In the genomic region with DNA sequence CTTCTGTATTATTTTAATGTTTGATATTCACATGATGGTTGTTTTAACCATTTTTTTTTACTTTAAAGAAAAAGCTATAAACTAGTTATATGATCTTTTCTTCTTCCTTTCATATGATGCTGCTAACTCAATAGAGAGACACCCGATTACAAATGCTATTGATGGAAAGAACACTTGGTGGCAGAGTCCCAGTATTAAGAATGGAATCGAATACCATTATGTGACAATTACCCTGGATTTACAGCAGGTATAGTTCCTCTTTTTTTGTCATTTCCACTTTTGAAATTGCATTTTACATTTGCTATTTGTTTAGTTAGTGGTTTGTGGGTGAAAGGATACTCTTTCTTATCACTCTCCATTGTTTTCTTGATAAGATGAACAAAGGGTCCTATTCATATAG, we compare ENCODE assay signal across 24 cellular contexts.
DNase-seq lines count a peak whose midpoint lies in the region; ATAC-seq and TF ChIP-seq lines count a peak whose summit lies in the region.
"Had no signal": no experiment of that assay in that cellular context is flagged by ENCODE, and none has a peak within 500 bp of the region (broad histone marks: within the 10 kb centered on the region; RNA-seq: fewer than 3 reads in every experiment).

No MANE protein-coding gene starts in this region.

- H3K27ac ChIP-seq in dorsolateral prefrontal cortex = peak overlapping the region in 35 of 59 donors; percentile 0 to 74 (median 36)
- H3K27ac ChIP-seq: C4-2B, RWPE1 had no signal

- TF ChIP-seq CTCF in dorsolateral prefrontal cortex (IDR thresholded peaks at IDR 0.05 in 54 of 56, conservative IDR thresholded peaks at IDR 0.05 in 2 of 56; ENCODE audit: low read depth in 1 of 56, partially characterized antibody in 56 of 56) = peak in 33 of 56 donors; percentile 9 to 58 (median 28)

- H3K27me3 ChIP-seq in dorsolateral prefrontal cortex = no peaks in the 10 kb centered on the region

- peak; percentile 79 for DNase-seq in NCI-H146 treated with DMSO at 0.1 percent for 48 hours (lab: John Stamatoyannopoulos, UW; ENCODE audit: unreplicated experiment)
- DNase-seq in dorsolateral prefrontal cortex = no peak
- peak; percentile 27 for DNase-seq in midbrain (lab: John Stamatoyannopoulos, UW)
- DNase-seq in stimulated activated CD4-positive, alpha-beta T cell treated with anti-CD3 and anti-CD28 coated beads, Interleukin-15, amount 100 ng/mL, for 24 hours = no peak
- DNase-seq in activated T-cell treated with anti-CD3 and anti-CD28 coated beads, Interleukin-2, amount 50 U/mL, for 72 hours = no peak
- DNase-seq: CD8-positive, alpha-beta memory T cell; DMS 273 treated with DMSO at 0.1 percent for 48 hours; DMS79; EL; GDM1; Kasumi-1; NCI-H1092 treated with DMSO at 0.1 percent for 48 hours; NCI-H1436; NCI-H1930; NCI-H2107; NCI-H526 treated with DMSO at 0.1 percent for 48 hours; SHP77 had no signal

- H3K36me3 Mint-ChIP-seq in activated T-cell treated with anti-CD3 and anti-CD28 coated beads, Interleukin-2, amount 50 U/mL, for 72 hours (ENCODE audit: insufficient read depth in 2 of 2) = no peaks in the 10 kb centered on the region
- H3K36me3 Mint-ChIP-seq: CD8-positive, alpha-beta memory T cell had no signal

- peak overlapping the region in 51 of 59 donors; percentile 2 to 59 (median 36) for H3K4me3 ChIP-seq in dorsolateral prefrontal cortex
- H3K4me3 ChIP-seq: K562 had no signal

- no peak overlapping the region for H3K27ac Mint-ChIP-seq in activated T-cell treated with anti-CD3 and anti-CD28 coated beads, Interleukin-2, amount 50 U/mL, for 72 hours
- H3K27ac Mint-ChIP-seq: B cell; CD8-positive, alpha-beta memory T cell had no signal

- H3K4me3 Mint-ChIP-seq in activated T-cell treated with anti-CD3 and anti-CD28 coated beads, Interleukin-2, amount 50 U/mL, for 72 hours = no peak overlapping the region
- H3K4me3 Mint-ChIP-seq: B cell; CD8-positive, alpha-beta memory T cell had no signal

- H3K27me3 Mint-ChIP-seq in activated T-cell treated with anti-CD3 and anti-CD28 coated beads, Interleukin-2, amount 50 U/mL, for 72 hours (ENCODE audit: low read depth) = peaks cover 5% of the 10 kb centered on the region
- H3K27me3 Mint-ChIP-seq: B cell; CD8-positive, alpha-beta memory T cell had no signal

- intact Hi-C loops in dorsolateral prefrontal cortex (cut with DNase I) = loop anchor here in 1 of 2 donors (10.0 kb wide), 2 partner anchors 65 to 305 kb away; no protein-coding TSS in a partner anchor

- H3K4me1 Mint-ChIP-seq in activated T-cell treated with anti-CD3 and anti-CD28 coated beads, Interleukin-2, amount 50 U/mL, for 72 hours (ENCODE audit: low read depth) = no peaks in the 10 kb centered on the region
- H3K4me1 Mint-ChIP-seq: B cell; CD8-positive, alpha-beta memory T cell had no signal

- ATAC-seq in GM19452 (IDR thresholded peaks at IDR 0.05; ENCODE audit: unreplicated experiment) (no peak), GM21786 (IDR thresholded peaks at IDR 0.05; ENCODE audit: unreplicated experiment) (no peak)
- ATAC-seq in activated T-cell treated with anti-CD3 and anti-CD28 coated beads, Interleukin-2, amount 50 U/mL, for 72 hours (replicated peaks in 1 of 2) = no peak
- ATAC-seq: HepG2, K562 had no signal

- no peaks in the 10 kb centered on the region for H3K9me3 Mint-ChIP-seq in activated T-cell treated with anti-CD3 and anti-CD28 coated beads, Interleukin-2, amount 50 U/mL, for 72 hours
- H3K9me3 Mint-ChIP-seq: CD8-positive, alpha-beta memory T cell had no signal

Comparison
In these comparisons a context has a peak if more than half of its experiments do, and no peak if none do; other contexts are left out.
1. DNase-seq: peak in NCI-H146 treated with DMSO at 0.1 percent for 48 hours (single experiment) and midbrain (single experiment); none in dorsolateral prefrontal cortex (0 of 10), stimulated activated CD4-positive, alpha-beta T cell treated with anti-CD3 and anti-CD28 coated beads, Interleukin-15, amount 100 ng/mL, for 24 hours (single experiment) and activated T-cell treated with anti-CD3 and anti-CD28 coated beads, Interleukin-2, amount 50 U/mL, for 72 hours (0 of 2).